In the genomic region with DNA sequence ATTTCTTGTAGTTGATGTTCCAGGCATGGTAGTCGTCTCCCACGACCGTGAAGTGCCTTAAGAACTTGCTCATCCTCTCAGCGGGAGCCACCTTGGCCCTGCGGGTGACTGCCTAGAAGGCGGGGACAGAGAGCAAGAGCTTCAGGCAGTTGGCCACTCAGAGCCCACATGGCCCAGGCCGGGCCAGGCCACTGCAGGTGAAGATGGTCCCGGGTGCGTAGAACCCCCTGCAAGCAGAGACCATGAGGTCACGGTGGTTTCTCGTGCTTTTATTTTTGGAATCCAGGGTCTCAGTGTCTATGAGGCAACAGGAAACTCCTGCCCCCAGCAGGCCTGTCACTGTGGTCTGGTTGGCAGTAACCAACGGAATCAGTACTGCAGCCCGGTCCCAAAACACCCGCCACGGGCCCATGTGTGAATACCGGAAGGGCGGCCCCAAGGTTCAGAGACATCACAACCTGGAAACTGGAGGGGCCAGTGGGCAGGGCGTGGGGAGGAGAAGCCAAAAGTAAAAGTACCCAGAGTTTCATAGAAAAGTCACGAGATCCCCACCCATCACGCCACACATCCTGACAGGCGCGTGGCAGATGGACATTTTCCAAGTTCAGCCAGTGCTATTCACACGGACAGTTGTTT, we compare ENCODE assay signal across 8 cellular contexts. TPM values are rescaled to one million over a fixed set of nuclear protein-coding genes. Genes with fewer than 3 reads are reported as not detected.
DNase-seq lines count a peak whose midpoint lies in the region; ATAC-seq and TF ChIP-seq lines count a peak whose summit lies in the region.

No MANE protein-coding gene starts in this region.

- H3K4me1 Mint-ChIP-seq in activated naive CD4-positive, alpha-beta T cell treated with anti-CD3 and anti-CD28 coated beads, Interleukin-2, amount 50 U/mL, for 24 hours = peaks cover 17% of the 10 kb centered on the region

- no peaks in the 10 kb centered on the region for H3K27me3 Mint-ChIP-seq in activated naive CD4-positive, alpha-beta T cell treated with anti-CD3 and anti-CD28 coated beads, Interleukin-2, amount 50 U/mL, for 24 hours

- peak; percentile 92 for ATAC-seq in GM21529 (IDR thresholded peaks at IDR 0.05; ENCODE audit: unreplicated experiment)

- H3K36me3 Mint-ChIP-seq in activated naive CD4-positive, alpha-beta T cell treated with anti-CD3 and anti-CD28 coated beads, Interleukin-2, amount 50 U/mL, for 24 hours = peaks cover 13% of the 10 kb centered on the region

- H3K4me3 ChIP-seq in GM12875 (ENCODE audit: low read depth, low read length) = peak overlapping the region; percentile 63

- no peak for TF ChIP-seq CTCF in GM12875 (IDR thresholded peaks at IDR 0.05; ENCODE audit: borderline replicate concordance, insufficient read depth, low read depth, low read length)

- peak overlapping the region; percentile 82 for H3K27ac Mint-ChIP-seq in activated naive CD4-positive, alpha-beta T cell treated with anti-CD3 and anti-CD28 coated beads, Interleukin-2, amount 50 U/mL, for 24 hours

- DNase-seq in Kasumi-1 (lab: John Stamatoyannopoulos, UW) = peak; percentile 85 to 90
- DNase-seq in stimulated activated CD8-positive, alpha-beta memory T cell treated with anti-CD3 and anti-CD28 coated beads, Interleukin-12 subunit alpha, Interleukin-12 subunit beta, amount 100 ng/mL, for 1 hour (ENCODE audit: low read depth) = peak; percentile 15
- DNase-seq in NCI-H345 treated with DMSO at 0.1 percent for 48 hours (lab: John Stamatoyannopoulos, UW; ENCODE audit: unreplicated experiment) = no peak
- DNase-seq in occipital lobe (lab: John Stamatoyannopoulos, UW) = no peak
- DNase-seq in DMS114 treated with DMSO at 0.1 percent for 48 hours (lab: John Stamatoyannopoulos, UW; ENCODE audit: unreplicated experiment) = no peak

- H3K4me3 Mint-ChIP-seq in activated naive CD4-positive, alpha-beta T cell treated with anti-CD3 and anti-CD28 coated beads, Interleukin-2, amount 50 U/mL, for 24 hours = peak overlapping the region; percentile 52

- peaks cover 10% of the 10 kb centered on the region for H3K9me3 Mint-ChIP-seq in activated naive CD4-positive, alpha-beta T cell treated with anti-CD3 and anti-CD28 coated beads, Interleukin-2, amount 50 U/mL, for 24 hours

RNA-seq across cellular contexts. Expression of gene HVCN1, which starts 27.5 kb away (rescaled TPM):
- total RNA-seq in occipital lobe = 8.3 TPM

RNA-seq across cellular contexts. Expression of gene TCTN1, which starts 47.5 kb away (rescaled TPM):
- total RNA-seq in occipital lobe = 38.1 TPM

Comparison
In these comparisons a context has a peak if more than half of its experiments do, and no peak if none do; other contexts are left out.
1. DNase-seq: peak in Kasumi-1 (2 of 2) and stimulated activated CD8-positive, alpha-beta memory T cell treated with anti-CD3 and anti-CD28 coated beads, Interleukin-12 subunit alpha, Interleukin-12 subunit beta, amount 100 ng/mL, for 1 hour (single experiment); none in NCI-H345 treated with DMSO at 0.1 percent for 48 hours (single experiment), occipital lobe (single experiment) and DMS114 treated with DMSO at 0.1 percent for 48 hours (single experiment).